Comparison of ENCODE assay signal across 9 cellular contexts in the genomic region with DNA sequence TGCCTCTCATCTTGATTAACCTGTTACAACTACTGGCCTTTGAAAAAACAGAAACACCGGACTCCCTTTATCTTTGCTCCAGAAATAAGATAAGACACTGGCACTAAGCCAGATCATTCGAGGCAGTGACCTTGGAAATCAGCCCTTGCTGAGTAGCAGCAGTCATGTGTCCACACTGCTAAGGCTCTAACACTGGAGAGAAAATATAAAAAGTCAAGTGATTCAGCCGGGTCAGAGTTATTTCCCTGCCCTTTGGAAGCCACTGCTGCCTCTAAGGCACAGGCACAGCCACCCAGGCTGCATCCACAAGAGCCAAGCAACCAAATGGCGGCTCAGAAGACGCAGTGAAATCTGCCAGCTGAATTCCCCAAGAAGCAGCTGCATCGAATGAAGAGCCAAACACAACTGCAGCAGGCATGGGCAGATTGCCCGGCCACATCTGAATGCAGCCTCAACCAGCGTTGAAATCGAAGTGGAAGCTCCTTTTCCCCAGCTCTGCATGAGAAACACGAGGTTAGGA. TPM values are rescaled to one million over a fixed set of nuclear protein-coding genes. Genes with fewer than 3 reads are reported as not detected.
A peak's percentile ranks its signal among the peaks of the same experiment; 100 is the strongest.
DNase-seq lines count a peak whose midpoint lies in the region; ATAC-seq and TF ChIP-seq lines count a peak whose summit lies in the region.
"Had no signal": no experiment of that assay in that cellular context is flagged by ENCODE, and none has a peak within 500 bp of the region (broad histone marks: within the 10 kb centered on the region; RNA-seq: fewer than 3 reads in every experiment).

No MANE protein-coding gene starts in this region.

- no peaks in the 10 kb centered on the region; the same call in 1 of the 2 replicates for H3K36me3 ChIP-seq in BE2C

- H3K4me3 ChIP-seq in BE2C (ENCODE audit: low read depth, low read length) = peak overlapping the region; percentile 32; the same call in 1 of the 2 replicates

- DNase-seq in BE2C = peak; percentile 48
- DNase-seq in NCI-H2196 (lab: John Stamatoyannopoulos, UW; ENCODE audit: unreplicated experiment) = peak; percentile 86
- no peak for DNase-seq in endothelial cell (ENCODE audit: low spot score)
- DNase-seq in T1000 (lab: John Stamatoyannopoulos, UW) = no peak
- no peak for DNase-seq in HFFc6
- no peak for DNase-seq in activated CD4-positive, CD25-positive, alpha-beta regulatory T cell treated with anti-CD3 and anti-CD28 coated beads, Interleukin-2, amount 50 U/mL, for 72 hours
- no peak for DNase-seq in activated naive CD4-positive, alpha-beta T cell treated with anti-CD3 and anti-CD28 coated beads, Interleukin-2, amount 50 U/mL, for 72 hours (ENCODE audit: low spot score in 2 of 2)
- DNase-seq: T-helper 17 cell had no signal

- H3K27me3 Mint-ChIP-seq in endothelial cell (ENCODE audit: unreplicated experiment) (peaks cover 2% of the 10 kb centered on the region), nephron (ENCODE audit: low read depth) (peaks cover 7% of the 10 kb centered on the region), HFFc6 (ENCODE audit: insufficient read depth) (no peaks in the 10 kb centered on the region; the same call in 1 of the 2 replicates)
- H3K27me3 Mint-ChIP-seq: T-helper 17 cell had no signal

- peaks cover 15% of the 10 kb centered on the region for H3K4me1 Mint-ChIP-seq in endothelial cell (ENCODE audit: unreplicated experiment)
- peaks cover 26% of the 10 kb centered on the region for H3K4me1 Mint-ChIP-seq in nephron
- peaks cover 52% of the 10 kb centered on the region for H3K4me1 Mint-ChIP-seq in HFFc6 (ENCODE audit: low read depth)
- H3K4me1 Mint-ChIP-seq: T-helper 17 cell had no signal

- H3K4me3 Mint-ChIP-seq in endothelial cell (ENCODE audit: unreplicated experiment) (no peak overlapping the region), nephron (peak overlapping the region in 1 of 3 experiments; percentile 5), HFFc6 (no peak overlapping the region)
- H3K4me3 Mint-ChIP-seq: T-helper 17 cell had no signal

- no peaks in the 10 kb centered on the region for H3K36me3 Mint-ChIP-seq in endothelial cell (ENCODE audit: low read depth, unreplicated experiment)
- peaks cover 12% of the 10 kb centered on the region for H3K36me3 Mint-ChIP-seq in nephron (ENCODE audit: low read depth)
- peaks cover 28% of the 10 kb centered on the region for H3K36me3 Mint-ChIP-seq in HFFc6 (ENCODE audit: low read depth)
- peaks cover 6 to 25% of the 10 kb centered on the region in 2 donors for H3K36me3 Mint-ChIP-seq in activated naive CD4-positive, alpha-beta T cell treated with anti-CD3 and anti-CD28 coated beads, Interleukin-2, amount 50 U/mL, for 72 hours

- no peaks in the 10 kb centered on the region for H3K27me3 ChIP-seq in BE2C

- peaks cover 6% of the 10 kb centered on the region for H3K4me1 ChIP-seq in BE2C

- H3K27ac Mint-ChIP-seq in endothelial cell (ENCODE audit: unreplicated experiment) (peak overlapping the region; percentile 17), nephron (peak overlapping the region; percentile 16 to 73 (median 71)), HFFc6 (no peak overlapping the region)
- H3K27ac Mint-ChIP-seq in activated naive CD4-positive, alpha-beta T cell treated with anti-CD3 and anti-CD28 coated beads, Interleukin-2, amount 50 U/mL, for 72 hours = peak overlapping the region in 1 of 2 donors; percentile 57
- H3K27ac Mint-ChIP-seq: T-helper 17 cell had no signal

- no peaks in the 10 kb centered on the region for H3K9me3 ChIP-seq in BE2C

- no peak for ATAC-seq in activated naive CD4-positive, alpha-beta T cell treated with anti-CD3 and anti-CD28 coated beads, Interleukin-2, amount 50 U/mL, for 72 hours
- ATAC-seq: T-helper 17 cell had no signal

- no peaks in the 10 kb centered on the region for H3K9me3 Mint-ChIP-seq in endothelial cell (ENCODE audit: unreplicated experiment)
- no peaks in the 10 kb centered on the region for H3K9me3 Mint-ChIP-seq in nephron
- no peaks in the 10 kb centered on the region for H3K9me3 Mint-ChIP-seq in HFFc6
- H3K9me3 Mint-ChIP-seq in activated naive CD4-positive, alpha-beta T cell treated with anti-CD3 and anti-CD28 coated beads, Interleukin-2, amount 50 U/mL, for 72 hours = no peaks in the 10 kb centered on the region

- no peak for TF ChIP-seq CTCF in BE2C (IDR thresholded peaks at IDR 0.05; ENCODE audit: low read depth, low read length)
- no peak for TF ChIP-seq CTCF in endothelial cell (IDR thresholded peaks at IDR 0.05; ENCODE audit: unreplicated experiment)
- no peak for TF ChIP-seq CTCF in nephron (IDR thresholded peaks at IDR 0.05; ENCODE audit: unreplicated experiment in 3 of 3)
- no peak for TF ChIP-seq CTCF in HFFc6 (IDR thresholded peaks at IDR 0.05)

RNA-seq across cellular contexts. Expression of a gene that starts 40.7 kb away (rescaled TPM):
- polyA plus RNA-seq in BE2C (2012; ENCODE audit: insufficient read depth, insufficient read length, low read depth) = 2.1 TPM
- 1.3 TPM for total RNA-seq in endothelial cell (ENCODE audit: unreplicated experiment)
- total RNA-seq in HFFc6 (2021; fragmentation: NEBNext Ultra II Directional; extraction: Animal tissue kit (Norgen Biotek cat#: 25700)) = 10 to 100 TPM; 10.5 to 12.8 (median 11.3) TPM
- total RNA-seq in activated naive CD4-positive, alpha-beta T cell treated with anti-CD3 and anti-CD28 coated beads, Interleukin-2, amount 50 U/mL, for 72 hours = 1 to 10 TPM; 5.4 to 6.7 TPM

Comparison
In these comparisons a context has a peak if more than half of its experiments do, and no peak if none do; other contexts are left out.
1. DNase-seq: peak in BE2C (single experiment) and NCI-H2196 (single experiment); none in endothelial cell (single experiment), T1000 (single experiment), HFFc6 (single experiment), activated CD4-positive, CD25-positive, alpha-beta regulatory T cell treated with anti-CD3 and anti-CD28 coated beads, Interleukin-2, amount 50 U/mL, for 72 hours (single experiment) and activated naive CD4-positive, alpha-beta T cell treated with anti-CD3 and anti-CD28 coated beads, Interleukin-2, amount 50 U/mL, for 72 hours (0 of 2).